In the genomic region with DNA sequence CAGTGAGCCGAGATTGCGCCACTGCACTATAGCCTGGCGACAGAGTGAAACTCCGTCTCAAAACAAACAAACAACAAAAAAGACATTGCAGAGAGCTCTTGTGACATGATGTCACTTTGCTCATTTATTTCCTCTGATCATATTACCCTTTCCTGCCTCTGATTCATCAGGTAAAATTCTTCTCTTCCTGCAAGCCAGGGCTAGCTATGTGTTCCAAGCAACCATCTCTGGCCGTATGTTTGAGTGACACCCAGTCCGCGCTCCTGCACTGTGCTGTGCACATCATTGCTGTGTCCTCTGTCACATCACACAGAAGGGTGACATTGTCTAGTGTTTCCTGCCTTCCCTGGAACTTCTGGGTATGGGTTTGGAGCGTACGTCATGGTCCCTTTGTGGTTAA, we compare ENCODE assay signal across 27 cellular contexts.
A peak's percentile ranks its signal among the peaks of the same experiment; 100 is the strongest.
DNase-seq lines count a peak whose midpoint lies in the region; ATAC-seq and TF ChIP-seq lines count a peak whose summit lies in the region.
"Had no signal": no experiment of that assay in that cellular context is flagged by ENCODE, and none has a peak within 500 bp of the region (broad histone marks: within the 10 kb centered on the region; RNA-seq: fewer than 3 reads in every experiment).

No MANE protein-coding gene starts in this region.

- no peak overlapping the region for H3K27ac ChIP-seq in Peyer's patch
- H3K27ac ChIP-seq: KMS-11, psoas muscle, testis, uterus had no signal

- DNase-seq in NCI-H1436 (lab: John Stamatoyannopoulos, UW), result peak; percentile 19
- DNase-seq in NCI-H1436 treated with DMSO at 0.1 percent for 48 hours (lab: John Stamatoyannopoulos, UW), result no peak
- peak; percentile 34 for DNase-seq in H4 (ENCODE audit: low spot score)
- DNase-seq in NCI-H2196 treated with DMSO at 0.1 percent for 48 hours (lab: John Stamatoyannopoulos, UW; ENCODE audit: unreplicated experiment), result peak; percentile 41
- DNase-seq in left kidney (ENCODE audit: low read depth, low spot score), result peak; percentile 7
- DNase-seq in AG08396 (ENCODE audit: low spot score), result no peak
- DNase-seq in Peyer's patch, result no peak
- DNase-seq: 8988T; activated CD4-positive, alpha-beta memory T cell treated with anti-CD3 and anti-CD28 coated beads for 36 hours; activated CD4-positive, CD25-positive, alpha-beta regulatory T cell treated with anti-CD3 and anti-CD28 coated beads, Interleukin-2, amount 50 U/mL, for 72 hours; activated CD8-positive, alpha-beta memory T cell treated with anti-CD3 and anti-CD28 coated beads, Interleukin-2, amount 50 U/mL, for 48 hours; activated naive CD4-positive, alpha-beta T cell treated with anti-CD3 and anti-CD28 coated beads, Interleukin-2, amount 50 U/mL, for 16 hours; amniotic stem cell; CD4-positive, CD25-positive, alpha-beta regulatory T cell; effector CD4-positive, alpha-beta T cell; GDM1; midbrain; naive thymus-derived CD4-positive, alpha-beta T cell; occipital lobe; psoas muscle; stimulated activated naive CD8-positive, alpha-beta T cell treated with anti-CD3 and anti-CD28 coated beads, Interleukin-15, Interleukin-2, amounts not matched to agents 100 U/mL and 50 U/mL, for 24 hours; T-helper 2 cell; testis; uterus had no signal

- no peaks in the 10 kb centered on the region for H3K27me3 ChIP-seq in Peyer's patch
- H3K27me3 ChIP-seq: testis, uterus had no signal

- no peak for ATAC-seq in GM21619 (IDR thresholded peaks at IDR 0.05; ENCODE audit: unreplicated experiment)
- ATAC-seq: activated T-helper 17 cell treated with anti-CD3 and anti-CD28 coated beads, Interleukin-2, amount 50 U/mL, for 72 hours; naive thymus-derived CD4-positive, alpha-beta T cell; stimulated activated naive CD8-positive, alpha-beta T cell treated with anti-CD3 and anti-CD28 coated beads, Interleukin-15, Interleukin-2, amounts not matched to agents 100 U/mL and 50 U/mL, for 24 hours had no signal

- TF ChIP-seq POLR2A in Peyer's patch (IDR thresholded peaks at IDR 0.05), result no peak

- H3K4me1 ChIP-seq in Peyer's patch, result no peaks in the 10 kb centered on the region
- H3K4me1 ChIP-seq: psoas muscle, testis, uterus had no signal

- no peak overlapping the region for H3K4me3 ChIP-seq in Peyer's patch
- H3K4me3 ChIP-seq: psoas muscle, testis, uterus had no signal

- TF ChIP-seq CTCF in Peyer's patch (IDR thresholded peaks at IDR 0.05), result no peak

- no peaks in the 10 kb centered on the region for H3K9me3 ChIP-seq in Peyer's patch
- H3K9me3 ChIP-seq: testis, uterus had no signal

- H3K36me3 ChIP-seq in Peyer's patch, result no peaks in the 10 kb centered on the region
- H3K36me3 ChIP-seq: uterus had no signal

Comparison
In these comparisons a context has a peak if more than half of its experiments do, and no peak if none do; other contexts are left out.
1. DNase-seq: peak in NCI-H1436 (single experiment), H4 (single experiment), NCI-H2196 treated with DMSO at 0.1 percent for 48 hours (single experiment) and left kidney (single experiment); none in NCI-H1436 treated with DMSO at 0.1 percent for 48 hours (single experiment), AG08396 (single experiment) and Peyer's patch (0 of 3).